ENCODE assay signal across 16 cellular contexts in the genomic region with DNA sequence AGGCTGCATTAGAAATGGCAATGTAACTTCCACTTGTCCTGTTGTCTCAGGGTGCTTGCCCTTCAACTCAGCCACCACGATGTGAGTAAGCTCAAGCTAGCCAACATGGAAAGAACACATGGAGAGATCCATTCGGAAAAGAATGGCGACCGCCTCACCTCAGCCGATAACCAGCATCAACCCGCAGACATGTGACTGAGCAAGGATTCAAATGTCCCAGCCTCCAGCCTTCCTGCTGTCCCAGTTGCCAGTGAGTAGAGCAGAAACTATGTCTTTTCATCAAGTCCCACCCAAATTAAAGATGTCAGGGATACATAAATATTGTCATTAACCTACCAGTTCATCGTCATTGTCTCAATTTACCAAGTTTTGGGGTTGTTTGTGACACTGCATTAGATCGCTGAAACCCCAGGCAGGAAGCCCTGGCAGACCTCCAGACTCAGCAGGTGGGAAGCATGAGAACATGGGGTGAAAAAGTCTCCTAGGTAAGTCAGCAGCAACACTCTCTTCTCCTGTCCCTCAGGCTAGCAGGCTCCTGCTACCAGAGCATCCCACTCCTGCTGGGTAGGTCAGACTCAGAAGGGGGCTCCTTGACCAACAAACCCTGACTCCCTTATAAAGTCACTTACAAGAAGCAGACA.
DNase-seq lines count a peak whose midpoint lies in the region; ATAC-seq and TF ChIP-seq lines count a peak whose summit lies in the region.
"Had no signal": no experiment of that assay in that cellular context is flagged by ENCODE, and none has a peak within 500 bp of the region (broad histone marks: within the 10 kb centered on the region; RNA-seq: fewer than 3 reads in every experiment).

No MANE protein-coding gene starts in this region.

- H3K79me2 ChIP-seq in DOHH2 (ENCODE audit: control insufficient read depth, low read length) = peaks cover 97% of the 10 kb centered on the region
- peaks cover 95% of the 10 kb centered on the region for H3K79me2 ChIP-seq in OCI-LY7 (ENCODE audit: insufficient read depth, low read depth, low read length)

- peaks cover 51 to 82% (median 68%) of the 10 kb centered on the region in 4 donors for H3K4me1 Mint-ChIP-seq in CD4-positive, alpha-beta memory T cell
- H3K4me1 Mint-ChIP-seq in effector memory CD8-positive, alpha-beta T cell (ENCODE audit: low read depth in 2 of 2) = peaks cover 53 to 66% of the 10 kb centered on the region in 2 donors

- BruUV-seq in OCI-LY7 (replicated peaks; lab: Mats Ljungman, UMichigan) = no TSS peak

- H3K4me3 Mint-ChIP-seq in CD4-positive, alpha-beta memory T cell = peak overlapping the region in 5 of 8 donors; percentile 4 to 50 (median 14)
- peak overlapping the region; percentile 18 to 67 for H3K4me3 Mint-ChIP-seq in effector memory CD8-positive, alpha-beta T cell

- no peak for ATAC-seq in effector memory CD8-positive, alpha-beta T cell (replicated peaks)
- ATAC-seq: body of pancreas, lower lobe of right lung had no signal

- no peak for TF ChIP-seq CTCF in DOHH2 (IDR thresholded peaks at IDR 0.05; ENCODE audit: low read depth, low read length, poor library complexity, severe bottlenecking)
- no peak for TF ChIP-seq CTCF in OCI-LY7 (conservative IDR thresholded peaks at IDR 0.05; ENCODE audit: low read length)

- no peaks in the 10 kb centered on the region for H3K9me3 ChIP-seq in CD4-positive, alpha-beta memory T cell (ENCODE audit: control insufficient read depth in 1 of 2, low read length in 2 of 2)
- H3K9me3 ChIP-seq in DOHH2 (ENCODE audit: control insufficient read depth, insufficient read depth, low read length) = no peaks in the 10 kb centered on the region
- H3K9me3 ChIP-seq in OCI-LY7 (ENCODE audit: low read length) = no peaks in the 10 kb centered on the region
- H3K9me3 ChIP-seq: body of pancreas, lower lobe of right lung, neutrophil had no signal

- H3K9me2 ChIP-seq in DOHH2 (replicated peaks; ENCODE audit: control insufficient read depth, low read length) (no peaks in the 10 kb centered on the region), OCI-LY7 (ENCODE audit: insufficient read depth, low read length) (no peaks in the 10 kb centered on the region)

- H3K4me1 ChIP-seq in CD4-positive, alpha-beta memory T cell (ENCODE audit: insufficient read depth, low read length) = peaks cover 79% of the 10 kb centered on the region
- H3K4me1 ChIP-seq in DOHH2 (ENCODE audit: control insufficient read depth, low read length) (peaks cover 70% of the 10 kb centered on the region), OCI-LY7 (ENCODE audit: insufficient read depth, low read length, poor library complexity, severe bottlenecking) (peaks cover 95% of the 10 kb centered on the region)

- peaks cover 0 to 4% of the 10 kb centered on the region in 2 donors for H3K36me3 Mint-ChIP-seq in CD4-positive, alpha-beta memory T cell
- peaks cover 8% of the 10 kb centered on the region for H3K36me3 Mint-ChIP-seq in effector memory CD8-positive, alpha-beta T cell (ENCODE audit: insufficient read depth)

- H3K27ac Mint-ChIP-seq in CD4-positive, alpha-beta memory T cell = peak overlapping the region in 6 of 7 donors; percentile 8 to 83 (median 28)
- H3K27ac Mint-ChIP-seq in effector memory CD8-positive, alpha-beta T cell = peak overlapping the region; percentile 49 to 78

- no peak overlapping the region for H3K4me3 ChIP-seq in CD4-positive, alpha-beta memory T cell (ENCODE audit: low read length in 2 of 2)
- H3K4me3 ChIP-seq in DOHH2 (ENCODE audit: low read length) (no peak overlapping the region), OCI-LY7 (ENCODE audit: low read depth, low read length, poor library complexity, severe bottlenecking) (no peak overlapping the region)
- H3K4me3 ChIP-seq: BLaER1 treated with 17β-estradiol and CSF1 and Interleukin-3, amounts not matched to agents 10 nM and 100 nM; body of pancreas; lower lobe of right lung had no signal

- H4K20me1 ChIP-seq in DOHH2 (ENCODE audit: control insufficient read depth, insufficient read depth, low read depth, low read length) = peaks cover 12% of the 10 kb centered on the region; the same call in 1 of the 2 replicates
- peaks cover 3% of the 10 kb centered on the region; the same call in 1 of the 2 replicates for H4K20me1 ChIP-seq in OCI-LY7 (ENCODE audit: insufficient read depth, low read length)

- no peak overlapping the region for H2AFZ ChIP-seq in OCI-LY7 (ENCODE audit: low read length)

- intact Hi-C loops in CD4-positive, alpha-beta memory T cell (cut with micrococcal nuclease) = loop anchor here (5.0 kb wide), 2 partner anchors 36 to 159 kb away; no protein-coding TSS in a partner anchor
- intact Hi-C loops in OCI-LY7 (cut with micrococcal nuclease; ENCODE audit: unreplicated experiment) = no loop called here

- H3K9me3 Mint-ChIP-seq in CD4-positive, alpha-beta memory T cell = no peaks in the 10 kb centered on the region
- H3K9me3 Mint-ChIP-seq in effector memory CD8-positive, alpha-beta T cell = no peaks in the 10 kb centered on the region

- H3K4me2 ChIP-seq in DOHH2 (ENCODE audit: low read length) = 0 out of 2 replicates have a peak overlapping the region, but pooled peaks have one; percentile 3
- peak overlapping the region; percentile 64 for H3K4me2 ChIP-seq in OCI-LY7 (ENCODE audit: low read length)

- no peak overlapping the region for H3K27ac ChIP-seq in CD4-positive, alpha-beta memory T cell (ENCODE audit: low read depth, low read length)
- no peak overlapping the region for H3K27ac ChIP-seq in DOHH2 (ENCODE audit: low read depth, low read length)
- no peak overlapping the region for H3K27ac ChIP-seq in OCI-LY7 (ENCODE audit: low read depth, low read length, poor library complexity, severe bottlenecking)
- H3K27ac ChIP-seq: BLaER1 treated with 17β-estradiol and CSF1 and Interleukin-3, amounts not matched to agents 10 nM and 100 nM; body of pancreas; lower lobe of right lung; neutrophil had no signal

- no peak for DNase-seq in CD4-positive, alpha-beta memory T cell
- DNase-seq in OCI-LY7 (ENCODE audit: low spot score) (no peak), EL (no peak), NCI-H524 (lab: John Stamatoyannopoulos, UW) (no peak), NCI-H774 (lab: John Stamatoyannopoulos, UW) (no peak)
- DNase-seq in effector memory CD8-positive, alpha-beta T cell = no peak
- DNase-seq: activated CD4-positive, CD25-positive, alpha-beta regulatory T cell treated with anti-CD3 and anti-CD28 coated beads, Interleukin-2, amount 50 U/mL, for 72 hours; GDM1; GOT3; lower lobe of right lung; NCI-H1694; PC-3 had no signal

- no peaks in the 10 kb centered on the region for H3K27me3 ChIP-seq in CD4-positive, alpha-beta memory T cell (ENCODE audit: insufficient read depth, low read length)
- no peaks in the 10 kb centered on the region for H3K27me3 ChIP-seq in DOHH2 (ENCODE audit: control insufficient read depth, low read length)
- H3K27me3 ChIP-seq: BLaER1 treated with 17β-estradiol and CSF1 and Interleukin-3, amounts not matched to agents 10 nM and 100 nM; body of pancreas; neutrophil had no signal

- POLR2A ChIA-PET in CD4-positive, alpha-beta memory T cell (lab: Charles Lee; ENCODE audit: partially characterized antibody) = interaction anchor here (1.3 kb wide), 1 partner anchor 68 kb away, joined by 5 read pairs; no protein-coding TSS in a partner anchor
- POLR2A ChIA-PET in OCI-LY7 (lab: Charles Lee) = interaction anchor here (0.7 to 4.0 kb wide), 6 partner anchors 11 to 29 kb away, joined by 3 to 30 read pairs (median 8); no protein-coding TSS in a partner anchor

- no peaks in the 10 kb centered on the region for H3K27me3 Mint-ChIP-seq in CD4-positive, alpha-beta memory T cell
- H3K27me3 Mint-ChIP-seq in effector memory CD8-positive, alpha-beta T cell = no peaks in the 10 kb centered on the region

- H3F3A ChIP-seq in DOHH2 (ENCODE audit: control insufficient read depth, insufficient read depth) = no peaks in the 10 kb centered on the region

- H3K36me3 ChIP-seq in CD4-positive, alpha-beta memory T cell (ENCODE audit: insufficient read depth, low read length) = no peaks in the 10 kb centered on the region
- H3K36me3 ChIP-seq in DOHH2 (ENCODE audit: control insufficient read depth, low read length) (peaks cover 13% of the 10 kb centered on the region), OCI-LY7 (ENCODE audit: insufficient read depth, low read length) (peaks cover 6% of the 10 kb centered on the region)
- H3K36me3 ChIP-seq: lower lobe of right lung, neutrophil had no signal

- CTCF ChIA-PET in CD4-positive, alpha-beta memory T cell (lab: Charles Lee; ENCODE audit: partially characterized antibody) = interaction anchor here (1.2 to 7.3 kb wide), 3 partner anchors 14 to 92 kb away, joined by 3 to 44 read pairs (median 23); partner anchors contain the start of gene OSBPL3
- CTCF ChIA-PET in OCI-LY7 (lab: Charles Lee; ENCODE audit: unreplicated experiment) = no interaction called here
